ENCODE assay signal across 18 cellular contexts in genomic region chr9:90037136-90037797, GRCh38.
"Had no signal": no experiment of that assay in that cellular context is flagged by ENCODE, and none has a peak within 500 bp of the region (broad histone marks: within the 10 kb centered on the region; RNA-seq: fewer than 3 reads in every experiment).

No MANE protein-coding gene starts in this region.

- H3K27ac ChIP-seq: cardiac muscle cell, esophagus squamous epithelium, neutrophil, thoracic aorta, upper lobe of right lung had no signal

- H3K27ac Mint-ChIP-seq: activated CD4-positive, alpha-beta memory T cell treated with anti-CD3 and anti-CD28 coated beads, Interleukin-2, amount 10 ng/mL, durations not matched to agents 7 days and 5 days; activated naive CD8-positive, alpha-beta T cell treated with anti-CD3 and anti-CD28 coated beads for 36 hours; activated T-helper 17 cell treated with anti-CD3 and anti-CD28 coated beads, Interleukin-2, amount 50 U/mL, for 72 hours; naive thymus-derived CD8-positive, alpha-beta T cell; stimulated activated naive B cell treated with anti-CD40 and anti-IgM and Interleukin-4, amounts not matched to agents 10 μg/mL and 1 μg/mL and 100 μg/mL, for 72 hours had no signal

- H3K4me3 Mint-ChIP-seq: activated CD4-positive, alpha-beta memory T cell treated with anti-CD3 and anti-CD28 coated beads, Interleukin-2, amount 10 ng/mL, durations not matched to agents 7 days and 5 days; activated naive CD8-positive, alpha-beta T cell treated with anti-CD3 and anti-CD28 coated beads for 36 hours; activated T-helper 17 cell treated with anti-CD3 and anti-CD28 coated beads, Interleukin-2, amount 50 U/mL, for 72 hours; naive thymus-derived CD8-positive, alpha-beta T cell; stimulated activated naive B cell treated with anti-CD40 and anti-IgM and Interleukin-4, amounts not matched to agents 10 μg/mL and 1 μg/mL and 100 μg/mL, for 72 hours had no signal

- H3K4me1 Mint-ChIP-seq: activated CD4-positive, alpha-beta memory T cell treated with anti-CD3 and anti-CD28 coated beads, Interleukin-2, amount 10 ng/mL, durations not matched to agents 7 days and 5 days; activated naive CD8-positive, alpha-beta T cell treated with anti-CD3 and anti-CD28 coated beads for 36 hours; activated T-helper 17 cell treated with anti-CD3 and anti-CD28 coated beads, Interleukin-2, amount 50 U/mL, for 72 hours; stimulated activated naive B cell treated with anti-CD40 and anti-IgM and Interleukin-4, amounts not matched to agents 10 μg/mL and 1 μg/mL and 100 μg/mL, for 72 hours had no signal

- H3K4me1 ChIP-seq: esophagus squamous epithelium, upper lobe of right lung had no signal

- H3K27me3 Mint-ChIP-seq: activated naive CD8-positive, alpha-beta T cell treated with anti-CD3 and anti-CD28 coated beads for 36 hours; activated T-helper 17 cell treated with anti-CD3 and anti-CD28 coated beads, Interleukin-2, amount 50 U/mL, for 72 hours had no signal

- H3K36me3 Mint-ChIP-seq: activated naive CD8-positive, alpha-beta T cell treated with anti-CD3 and anti-CD28 coated beads for 36 hours; naive thymus-derived CD8-positive, alpha-beta T cell; stimulated activated naive B cell treated with anti-CD40 and anti-IgM and Interleukin-4, amounts not matched to agents 10 μg/mL and 1 μg/mL and 100 μg/mL, for 72 hours had no signal

- ATAC-seq: activated T-helper 17 cell treated with anti-CD3 and anti-CD28 coated beads, Interleukin-2, amount 50 U/mL, for 72 hours; naive thymus-derived CD8-positive, alpha-beta T cell; stimulated activated naive B cell treated with anti-CD40 and anti-IgM and Interleukin-4, amounts not matched to agents 10 μg/mL and 1 μg/mL and 100 μg/mL, for 72 hours; upper lobe of right lung had no signal

- H3K36me3 ChIP-seq: cardiac muscle cell, esophagus squamous epithelium, neutrophil, thoracic aorta, upper lobe of right lung had no signal

- H3K9me3 Mint-ChIP-seq: activated CD4-positive, alpha-beta memory T cell treated with anti-CD3 and anti-CD28 coated beads, Interleukin-2, amount 10 ng/mL, durations not matched to agents 7 days and 5 days; activated naive CD8-positive, alpha-beta T cell treated with anti-CD3 and anti-CD28 coated beads for 36 hours; activated T-helper 17 cell treated with anti-CD3 and anti-CD28 coated beads, Interleukin-2, amount 50 U/mL, for 72 hours; naive thymus-derived CD8-positive, alpha-beta T cell had no signal

- H3K9me3 ChIP-seq: esophagus squamous epithelium, neutrophil, thoracic aorta, upper lobe of right lung had no signal

- DNase-seq: activated CD4-positive, alpha-beta memory T cell treated with anti-CD3 and anti-CD28 coated beads, Interleukin-2, amount 10 ng/mL, durations not matched to agents 7 days and 5 days; activated CD4-positive, alpha-beta T cell treated with anti-CD3 and anti-CD28 coated beads for 48 hours; activated CD4-positive, CD25-positive, alpha-beta regulatory T cell; activated naive CD4-positive, alpha-beta T cell; activated naive CD8-positive, alpha-beta T cell treated with anti-CD3 and anti-CD28 coated beads for 36 hours; activated T-cell treated with anti-CD3 and anti-CD28 coated beads, Interleukin-2, amount 50 U/mL, for 1 hour; amniotic stem cell; dermis blood vessel endothelial cell; effector memory CD4-positive, alpha-beta T cell; esophagus squamous epithelium; mesendoderm; naive thymus-derived CD8-positive, alpha-beta T cell; stimulated activated naive B cell treated with anti-CD40 and anti-IgM and Interleukin-4, amounts not matched to agents 10 μg/mL and 1 μg/mL and 100 μg/mL, for 72 hours; upper lobe of right lung had no signal

- H3K4me3 ChIP-seq: cardiac muscle cell, esophagus squamous epithelium, thoracic aorta, upper lobe of right lung had no signal

- H3K27me3 ChIP-seq: cardiac muscle cell, esophagus squamous epithelium, neutrophil, upper lobe of right lung had no signal
